8 cellular contexts compared by ENCODE assay signal in the genomic region with DNA sequence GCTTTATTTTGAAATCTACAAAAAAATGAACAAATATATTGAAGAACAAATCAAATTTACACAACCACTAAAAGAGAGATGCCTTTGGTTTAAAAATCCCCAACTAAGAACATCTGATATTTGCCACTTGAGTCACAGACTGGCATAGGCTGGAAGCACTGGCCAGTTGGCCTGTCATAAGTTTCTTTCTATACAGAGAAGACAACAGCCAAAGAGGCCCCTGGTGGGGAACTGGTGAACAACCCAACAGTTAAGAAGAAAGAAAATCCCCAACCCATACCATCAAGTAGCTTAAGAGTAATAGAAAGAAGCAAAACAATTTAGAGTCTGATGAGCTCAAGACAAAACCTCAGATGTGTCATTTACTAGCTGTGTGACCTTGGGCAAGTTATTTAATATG. TPM values are rescaled to one million over a fixed set of nuclear protein-coding genes. Genes with fewer than 3 reads are reported as not detected.
A peak's percentile ranks its signal among the peaks of the same experiment; 100 is the strongest.
DNase-seq lines count a peak whose midpoint lies in the region; ATAC-seq, FAIRE-seq and TF ChIP-seq lines count a peak whose summit lies in the region.

No MANE protein-coding gene starts in this region.

- H3K9me3 ChIP-seq in A549, result peaks cover 35% of the 10 kb centered on the region

- CTCF ChIA-PET in A549 (lab: Yijun Ruan, JAX), result interaction anchor here (1.4 kb wide), 1 partner anchor 233 kb away, joined by 3 read pairs; no protein-coding TSS in a partner anchor

- ATAC-seq in A549, result peak in 1 of 2 experiments; percentile 84; a peak in 3 of 6 replicates
- peak; percentile 75 for ATAC-seq in GM19025 (IDR thresholded peaks at IDR 0.05; ENCODE audit: low read depth, unreplicated experiment)
- ATAC-seq in GM19395 (IDR thresholded peaks at IDR 0.05; ENCODE audit: unreplicated experiment), result no peak

- POLR2A ChIA-PET in A549 (lab: Yijun Ruan, JAX), result no interaction called here

- DNase-seq in A549 (ENCODE audit: low read depth in 1 of 2, low spot score in 1 of 2) (peak; percentile 10 to 51), LHCN-M2 (ENCODE audit: low read depth) (peak; percentile 75), fibroblast of mammary gland (ENCODE audit: low read depth) (peak; percentile 61), inferior parietal cortex (ENCODE audit: extremely low spot score) (no peak)
- no peak for DNase-seq in activated T-cell treated with anti-CD3 and anti-CD28 coated beads, Interleukin-2, amount 50 U/mL, for 48 hours
- DNase-seq in activated CD4-positive, alpha-beta T cell treated with anti-CD3 and anti-CD28 coated beads, Interleukin-2, amount 50 U/mL, for 4 hours, result no peak

- TF ChIP-seq CTCF in A549 (IDR thresholded peaks at IDR 0.05) (no peak), fibroblast of mammary gland (conservative IDR thresholded peaks at IDR 0.05; ENCODE audit: control insufficient read depth, insufficient read depth, low read depth, low read length) (peak; percentile 42)

- no peak overlapping the region for H3K4me3 ChIP-seq in A549
- H3K4me3 ChIP-seq in fibroblast of mammary gland (ENCODE audit: control insufficient read depth, low read depth, low read length), result no peak overlapping the region

- no peaks in the 10 kb centered on the region for H3K4me1 ChIP-seq in A549

- no peak for TF ChIP-seq EP300 in A549 (IDR thresholded peaks at IDR 0.05)

- no peak for TF ChIP-seq POLR2A in A549 (IDR thresholded peaks at IDR 0.05; ENCODE audit: low read length)

- no peak overlapping the region for H3K4me2 ChIP-seq in A549

- no peak for TF ChIP-seq RAD21 in A549 (conservative IDR thresholded peaks at IDR 0.05 in 1 of 2, IDR thresholded peaks at IDR 0.05 in 1 of 2)

- H3K27ac ChIP-seq in A549, result no peak overlapping the region

- no peak for FAIRE-seq in A549 (lab: Jason Lieb, UNC)

TF ChIP-seq in A549, 52 proteins besides CTCF, POLR2A, EP300 and RAD21:
- TF ChIP-seq NFE2L2 (conservative IDR thresholded peaks at IDR 0.05; ENCODE audit: low read length), result no peak
- no peak for TF ChIP-seq FOSB (CRISPR knock-in tag; IDR thresholded peaks at IDR 0.05)

RNA-seq across cellular contexts. Expression of a gene that starts 45.5 kb away (rescaled TPM):
- polyA plus RNA-seq in A549 (2011; rRNA removed) (1.5 and 1.8 TPM in 2 replicates), A549 (2017; fragmentation: RNase III; extraction: RNeasy Plus Mini Kit Qiagen cat#74134 plus additional on column Dnase treatment) (3.9 to 4.5 TPM (median 4.4 TPM) in 3 replicates)
- 3.7 and 4.4 TPM in 2 replicates for polyA plus RNA-seq in A549 (2012; cell fraction: cytosol; rRNA removed)
- 6.4 and 8.1 TPM in 2 replicates for polyA plus RNA-seq in A549 (2012; cell fraction: nucleus; rRNA removed)
- polyA minus RNA-seq in A549 (2011; rRNA and poly(A)+ RNA removed), result 1.6 and 1.7 TPM in 2 replicates
- total RNA-seq in LHCN-M2 (2014; rRNA removed), result 8.6 and 13.1 TPM in 2 replicates
- polyA plus RNA-seq in LHCN-M2 (2012), result 9.2 TPM

Comparison
In these comparisons a context has a peak if more than half of its experiments do, and no peak if none do; other contexts are left out.
1. DNase-seq: peak in A549 (2 of 2), LHCN-M2 (single experiment) and fibroblast of mammary gland (single experiment); none in inferior parietal cortex (single experiment), activated T-cell treated with anti-CD3 and anti-CD28 coated beads, Interleukin-2, amount 50 U/mL, for 48 hours (0 of 2) and activated CD4-positive, alpha-beta T cell treated with anti-CD3 and anti-CD28 coated beads, Interleukin-2, amount 50 U/mL, for 4 hours (0 of 2).